Comparison of ENCODE assay signal across 8 cellular contexts in the genomic region with DNA sequence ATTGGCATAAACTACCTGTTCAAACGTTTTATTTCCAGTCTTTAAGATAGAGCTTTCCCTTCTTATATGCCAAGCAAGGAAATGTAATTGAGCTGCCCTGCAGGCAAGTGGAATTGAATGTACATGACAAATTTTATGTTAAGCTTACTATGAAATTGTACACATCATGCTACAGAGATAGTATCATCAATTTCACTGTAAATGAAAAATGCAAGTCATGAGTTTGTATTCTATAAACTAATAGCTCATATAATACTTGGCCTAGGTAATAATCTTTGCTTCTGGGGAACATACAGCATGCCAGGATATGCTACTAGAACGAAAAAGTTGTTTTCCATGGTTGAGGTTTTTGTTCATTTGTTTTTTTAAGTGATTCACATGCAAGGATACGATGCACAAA.
"Had no signal": no experiment of that assay in that cellular context is flagged by ENCODE, and none has a peak within 500 bp of the region (broad histone marks: within the 10 kb centered on the region; RNA-seq: fewer than 3 reads in every experiment).

No MANE protein-coding gene starts in this region.

- H2AFZ ChIP-seq: GM23338 had no signal

- H3K27me3 Mint-ChIP-seq: IgD-negative memory B cell had no signal

- ATAC-seq: GM23338 had no signal

- FAIRE-seq: H1, H54 had no signal

- H3K4me1 Mint-ChIP-seq: IgD-negative memory B cell had no signal

- H3K27ac Mint-ChIP-seq: GM23338, IgD-negative memory B cell had no signal

- H3K36me3 Mint-ChIP-seq: IgD-negative memory B cell had no signal

- H3K27ac ChIP-seq: HL-60 had no signal

- H3K4me3 ChIP-seq: GM23338 had no signal

- DNase-seq: H9, HCEC 1CT, KG1 had no signal

- H3K9me3 Mint-ChIP-seq: GM23338, H9, IgD-negative memory B cell had no signal

- H3K4me3 Mint-ChIP-seq: GM23338, H9, IgD-negative memory B cell had no signal
